In genomic region chr12:120614873-120615272, GRCh38 we compare ENCODE assay signal across 21 cellular contexts. TPM values are rescaled to one million over a fixed set of nuclear protein-coding genes. Genes with fewer than 3 reads are reported as not detected.
"Had no signal": no experiment of that assay in that cellular context is flagged by ENCODE, and none has a peak within 500 bp of the region (broad histone marks: within the 10 kb centered on the region; RNA-seq: fewer than 3 reads in every experiment).

No MANE protein-coding gene starts in this region.

- H3K4me3 ChIP-seq: heart left ventricle, prostate gland, right lobe of liver, testis, tibial nerve, upper lobe of right lung, vagina had no signal

- H3K27ac Mint-ChIP-seq: naive B cell; nephron; stimulated activated naive CD8-positive, alpha-beta T cell treated with anti-CD3 and anti-CD28 coated beads, Interleukin-15, Interleukin-2, amounts not matched to agents 100 ng/mL and 50 ng/mL, for 24 hours had no signal

- H3K4me3 Mint-ChIP-seq: naive B cell; nephron; stimulated activated naive CD8-positive, alpha-beta T cell treated with anti-CD3 and anti-CD28 coated beads, Interleukin-15, Interleukin-2, amounts not matched to agents 100 ng/mL and 50 ng/mL, for 24 hours had no signal

- H3K27me3 ChIP-seq: right lobe of liver, testis, vagina had no signal

- FAIRE-seq: endometrium, frontal cortex had no signal

- ATAC-seq: esophagus mucosa, heart left ventricle, right lobe of liver, upper lobe of right lung had no signal

- H3K36me3 Mint-ChIP-seq: naive B cell had no signal

- H3K9me3 Mint-ChIP-seq: nephron; stimulated activated naive CD8-positive, alpha-beta T cell treated with anti-CD3 and anti-CD28 coated beads, Interleukin-15, Interleukin-2, amounts not matched to agents 100 ng/mL and 50 ng/mL, for 24 hours had no signal

- DNase-seq: effector memory CD4-positive, alpha-beta T cell; heart left ventricle; hippocampal formation; mesendoderm; naive B cell; occipital lobe; retina; right lobe of liver; testis; upper lobe of right lung had no signal

- H3K4me1 Mint-ChIP-seq: naive B cell had no signal

- H3K36me3 ChIP-seq: heart left ventricle, prostate gland, right lobe of liver, tibial nerve, upper lobe of right lung, vagina had no signal

RNA-seq across cellular contexts. Expression of gene CABP1, which starts 25.6 kb away (rescaled TPM):
- total RNA-seq: fibroblast of lung, kidney epithelial cell, lung microvascular endothelial cell had no signal
